ENCODE assay signal across 8 cellular contexts in genomic region chr1:31701137-31701736, GRCh38. TPM values are rescaled to one million over a fixed set of nuclear protein-coding genes. Genes with fewer than 3 reads are reported as not detected.
A peak's percentile ranks its signal among the peaks of the same experiment; 100 is the strongest.
DNase-seq lines count a peak whose midpoint lies in the region; ATAC-seq and TF ChIP-seq lines count a peak whose summit lies in the region.

No MANE protein-coding gene starts in this region.

- CTCF ChIA-PET in BJ (lab: Yijun Ruan, JAX) = interaction anchor here (0.5 to 8.3 kb wide), 11 partner anchors 11 to 899 kb away, joined by 3 to 86 read pairs (median 4); partner anchors contain the start of gene PEF1
- CTCF ChIA-PET in SK-N-SH (lab: Yijun Ruan, JAX) = interaction anchor here (0.6 to 10.2 kb wide), 13 partner anchors 13 to 88 kb away, joined by 3 to 116 read pairs (median 4); no protein-coding TSS in a partner anchor

- peaks cover 28% of the 10 kb centered on the region for H3K36me3 ChIP-seq in BJ (ENCODE audit: control insufficient read depth, insufficient read depth, low read length)
- H3K36me3 ChIP-seq in SK-N-SH (replicated peaks in 1 of 2; ENCODE audit: control insufficient read depth in 1 of 2, insufficient read depth in 2 of 2, low read length in 1 of 2) = no peaks in the 10 kb centered on the region

- H3K27me3 Mint-ChIP-seq in HFFc6 (ENCODE audit: insufficient read depth) (peaks cover 2% of the 10 kb centered on the region), type B pancreatic cell (peaks cover 20% of the 10 kb centered on the region)

- peak overlapping the region; percentile 20; the same call in 1 of the 2 replicates for H3K9ac ChIP-seq in SK-N-SH

- TF ChIP-seq EP300 in SK-N-SH (IDR thresholded peaks at IDR 0.05; ENCODE audit: borderline replicate concordance in 1 of 2, low read depth in 1 of 2, low read length in 1 of 2) = peak; percentile 60 to 76; a peak in 3 of 4 replicates

- TF ChIP-seq CTCF in BJ (IDR thresholded peaks at IDR 0.05; ENCODE audit: insufficient read depth, low read depth, low read length) (no peak), HFFc6 (IDR thresholded peaks at IDR 0.05) (no peak), SK-N-SH (IDR thresholded peaks at IDR 0.05) (no peak), type B pancreatic cell (conservative IDR thresholded peaks at IDR 0.05) (no peak)

- peak overlapping the region; percentile 57 for H3K4me2 ChIP-seq in SK-N-SH

- no peaks in the 10 kb centered on the region for H4K20me1 ChIP-seq in SK-N-SH (ENCODE audit: insufficient read depth)

- H3K9me2 ChIP-seq in SK-N-SH = no peaks in the 10 kb centered on the region

- peak overlapping the region; percentile 6; the same call in 1 of the 2 replicates for H2AFZ ChIP-seq in SK-N-SH (ENCODE audit: low read depth)

- peaks cover 68% of the 10 kb centered on the region for H3K4me1 Mint-ChIP-seq in HFFc6 (ENCODE audit: low read depth)
- H3K4me1 Mint-ChIP-seq in type B pancreatic cell (ENCODE audit: unreplicated experiment) = peaks cover 55% of the 10 kb centered on the region

- peak overlapping the region; percentile 66 for H3K4me3 ChIP-seq in BJ (ENCODE audit: low read depth, low read length)
- H3K4me3 ChIP-seq in SK-N-SH (ENCODE audit: low read depth in 2 of 2, low read length in 1 of 2) = no peak overlapping the region

- no peak for TF ChIP-seq POLR2A in erythroblast (IDR thresholded peaks at IDR 0.05; ENCODE audit: low read length)

- TF ChIP-seq RAD21 in SK-N-SH (IDR thresholded peaks at IDR 0.05; ENCODE audit: low read length) = no peak

- POLR2A ChIA-PET in BJ (lab: Charles Lee) = interaction anchor here (3.3 kb wide), 1 partner anchor 11 kb away, joined by 12 read pairs; no protein-coding TSS in a partner anchor
- POLR2A ChIA-PET in SK-N-SH (lab: Yijun Ruan, JAX) = interaction anchor here (0.6 to 2.1 kb wide), 3 partner anchors 14 to 296 kb away, joined by 3 to 6 read pairs (median 5); no protein-coding TSS in a partner anchor

- H3K27me3 ChIP-seq in BJ (ENCODE audit: control insufficient read depth, insufficient read depth, low read length) (no peaks in the 10 kb centered on the region), SK-N-SH (ENCODE audit: insufficient read depth) (no peaks in the 10 kb centered on the region)

- H3K9me3 Mint-ChIP-seq in HFFc6 (no peaks in the 10 kb centered on the region), type B pancreatic cell (no peaks in the 10 kb centered on the region)

- H3K27ac Mint-ChIP-seq in HFFc6 (peak overlapping the region; percentile 92), type B pancreatic cell (peak overlapping the region; percentile 17)

- H3K36me3 Mint-ChIP-seq in HFFc6 (ENCODE audit: low read depth) (peaks cover 27% of the 10 kb centered on the region), type B pancreatic cell (no peaks in the 10 kb centered on the region)

- peaks cover 37 to 69% of the 10 kb centered on the region in 2 experiments for H3K4me1 ChIP-seq in SK-N-SH (ENCODE audit: control insufficient read depth in 1 of 2, insufficient read depth in 2 of 2, low read depth in 1 of 2, low read length in 1 of 2)

- no peak for ATAC-seq in HG03439 (IDR thresholded peaks at IDR 0.05; ENCODE audit: unreplicated experiment)

- H3K4me3 Mint-ChIP-seq in HFFc6 = peak overlapping the region; percentile 95
- peak overlapping the region; percentile 52 for H3K4me3 Mint-ChIP-seq in type B pancreatic cell

- H3K79me2 ChIP-seq in SK-N-SH (ENCODE audit: insufficient read depth) = no peaks in the 10 kb centered on the region

- DNase-seq in BJ (ENCODE audit: low read depth) = peak; percentile 85
- DNase-seq in HFFc6 = peak; percentile 93
- peak; percentile 86 for DNase-seq in SK-N-SH
- peak; percentile 18 to 60 for DNase-seq in erythroblast (lab: John Stamatoyannopoulos, UW)
- peak; percentile 81 for DNase-seq in mucosa of gallbladder (ENCODE audit: low spot score)
- DNase-seq in type B pancreatic cell (ENCODE audit: extremely low spot score, unreplicated experiment) = no peak
- DNase-seq in NCI-H128 (lab: John Stamatoyannopoulos, UW; ENCODE audit: unreplicated experiment) = no peak

- peak overlapping the region; percentile 76 to 84 for H3K27ac ChIP-seq in SK-N-SH (ENCODE audit: low read depth in 2 of 2, low read length in 1 of 2)

- H3F3A ChIP-seq in SK-N-SH (replicated peaks; ENCODE audit: insufficient read depth) = peaks cover 37% of the 10 kb centered on the region

- H3K9me3 ChIP-seq in SK-N-SH = no peaks in the 10 kb centered on the region

- 15% methylated on average over 10 of the region's 10 CpGs for WGBS in SK-N-SH (ENCODE audit: low lambda C conversion rate)

TF ChIP-seq in SK-N-SH, 30 proteins besides CTCF, POLR2A, EP300 and RAD21:
- TF ChIP-seq TCF12 (IDR thresholded peaks at IDR 0.05) = peak; percentile 89
- TF ChIP-seq RFX5 (IDR thresholded peaks at IDR 0.05; ENCODE audit: low read length) = no peak
- peak; percentile 46; the same call in 1 of the 2 replicates for TF ChIP-seq POLR2AphosphoS5 (IDR thresholded peaks at IDR 0.05; ENCODE audit: low read depth, low read length)
- TF ChIP-seq TEAD4 (IDR thresholded peaks at IDR 0.05; ENCODE audit: borderline replicate concordance, insufficient read depth) = 0 out of 2 replicates have a peak, but pooled peaks have one; percentile 68
- TF ChIP-seq RXRA (IDR thresholded peaks at IDR 0.05; ENCODE audit: borderline replicate concordance, low read depth) = peak; percentile 89; the same call in 1 of the 2 replicates
- TF ChIP-seq NFIC (IDR thresholded peaks at IDR 0.05; ENCODE audit: borderline replicate concordance) = peak; percentile 100
- peak; percentile 80 for TF ChIP-seq CHD2 (IDR thresholded peaks at IDR 0.05; ENCODE audit: low read length, partially characterized antibody)
- TF ChIP-seq SMC3 (IDR thresholded peaks at IDR 0.05; ENCODE audit: low read depth, low read length) = no peak
- peak; percentile 93 for TF ChIP-seq FOSL2 (IDR thresholded peaks at IDR 0.05; ENCODE audit: borderline replicate concordance, low read depth)
- TF ChIP-seq MXI1 (IDR thresholded peaks at IDR 0.05; ENCODE audit: low read depth, low read length) = no peak
- TF ChIP-seq USF1 (IDR thresholded peaks at IDR 0.05; ENCODE audit: borderline replicate concordance, low read depth) = no peak
TF ChIP-seq in SK-N-SH: peak in this region for 7.

RNA-seq across cellular contexts. Expression of gene COL16A1, which starts 2.6 kb away (rescaled TPM):
- 88.3 and 123 TPM in 2 replicates for polyA plus RNA-seq in BJ (2011; rRNA removed)
- 51.0 and 61.9 TPM in 2 replicates for polyA minus RNA-seq in BJ (2011; rRNA and poly(A)+ RNA removed)
- 100 to 1,000 TPM in 1 of 6 experiments, 10 to 100 TPM in 5; 74.1 to 100 (median 87.6) TPM for total RNA-seq in HFFc6 (2021; fragmentation: NEBNext Ultra II Directional; extraction: Animal tissue kit (Norgen Biotek cat#: 25700))
- polyA plus RNA-seq in SK-N-SH (2012; rRNA removed) = 9.0 and 10.4 TPM in 2 replicates
- polyA plus RNA-seq in SK-N-SH (2012; cell fraction: cytosol; rRNA removed) = 3.0 and 3.8 TPM in 2 replicates
- 38.2 and 47.3 TPM in 2 replicates for polyA plus RNA-seq in SK-N-SH (2012; cell fraction: nucleus; rRNA removed)
- 52.5 TPM for total RNA-seq in mucosa of gallbladder
- 4.6 and 53.5 TPM in 2 replicates for total RNA-seq in type B pancreatic cell (ENCODE audit: low replicate concordance)

RNA-seq across cellular contexts. Expression of gene PEF1, which starts 56.6 kb away (rescaled TPM):
- polyA plus RNA-seq in BJ (2011; rRNA removed) = 111 and 145 TPM in 2 replicates
- polyA minus RNA-seq in BJ (2011; rRNA and poly(A)+ RNA removed) = 93.5 and 142 TPM in 2 replicates
- total RNA-seq in HFFc6 (2021; fragmentation: NEBNext Ultra II Directional; extraction: Animal tissue kit (Norgen Biotek cat#: 25700)) = 10 to 100 TPM; 65.8 to 81.3 (median 69.3) TPM
- polyA plus RNA-seq in SK-N-SH (2012; rRNA removed) = 51.9 and 63.4 TPM in 2 replicates
- 37.2 and 46.8 TPM in 2 replicates for polyA plus RNA-seq in SK-N-SH (2012; cell fraction: cytosol; rRNA removed)
- 54.1 and 56.9 TPM in 2 replicates for polyA plus RNA-seq in SK-N-SH (2012; cell fraction: nucleus; rRNA removed)
- total RNA-seq in mucosa of gallbladder = 66.3 TPM
- 45.2 and 48.3 TPM in 2 replicates for total RNA-seq in type B pancreatic cell (ENCODE audit: low replicate concordance)

Comparison
In these comparisons a context has a peak if more than half of its experiments do, and no peak if none do; other contexts are left out.
1. DNase-seq: peak in BJ (single experiment), HFFc6 (single experiment), SK-N-SH (single experiment), erythroblast (2 of 2) and mucosa of gallbladder (single experiment); none in type B pancreatic cell (single experiment) and NCI-H128 (single experiment).